ENCODE assay signal across 18 cellular contexts in genomic region chr14:74820288-74820687, GRCh38. TPM values are rescaled to one million over a fixed set of nuclear protein-coding genes. Genes with fewer than 3 reads are reported as not detected.
DNase-seq lines count a peak whose midpoint lies in the region; ATAC-seq and TF ChIP-seq lines count a peak whose summit lies in the region.
"Had no signal": no experiment of that assay in that cellular context is flagged by ENCODE, and none has a peak within 500 bp of the region (broad histone marks: within the 10 kb centered on the region; RNA-seq: fewer than 3 reads in every experiment).

No MANE protein-coding gene starts in this region.

- H3K36me3 Mint-ChIP-seq in activated CD4-positive, alpha-beta T cell treated with anti-CD3 and anti-CD28 coated beads, Interleukin-2, amount 10 ng/mL, durations not matched to agents 24 days and 14 days (ENCODE audit: low read depth) = peaks cover 52% of the 10 kb centered on the region
- H3K36me3 Mint-ChIP-seq in activated CD4-positive, alpha-beta T cell treated with anti-CD3 and anti-CD28 coated beads, Interleukin-2, amount 10 ng/mL, durations not matched to agents 7 days and 5 days (ENCODE audit: low read depth) = peaks cover 59% of the 10 kb centered on the region
- peaks cover 55% of the 10 kb centered on the region for H3K36me3 Mint-ChIP-seq in central memory CD8-positive, alpha-beta T cell (ENCODE audit: insufficient read depth)
- peaks cover 74% of the 10 kb centered on the region for H3K36me3 Mint-ChIP-seq in stimulated activated effector memory CD8-positive, alpha-beta T cell treated with anti-CD3 and anti-CD28 coated beads, Interleukin-12 subunit alpha, Interleukin-12 subunit beta, amount 100 ng/mL, for 72 hours

- H3K4me1 ChIP-seq in HEK293 (ENCODE audit: control insufficient read depth, insufficient read depth, low read length) (no peaks in the 10 kb centered on the region), HAP-1 (no peaks in the 10 kb centered on the region)

- no peaks in the 10 kb centered on the region for H3K9me3 ChIP-seq in HEK293 (ENCODE audit: control insufficient read depth, insufficient read depth, low read depth, low read length)
- H3K9me3 ChIP-seq in HAP-1 = no peaks in the 10 kb centered on the region

- POLR2A ChIA-PET in activated CD4-positive, alpha-beta T cell treated with anti-CD3 and anti-CD28 coated beads, Interleukin-2, amount 10 ng/mL, durations not matched to agents 7 days and 5 days (lab: Charles Lee) = no interaction called here
- POLR2A ChIA-PET in HEK293 (lab: Yijun Ruan, JAX) = no interaction called here

- peaks cover 65 to 81% of the 10 kb centered on the region in 2 experiments for H3K36me3 ChIP-seq in HEK293 (ENCODE audit: control insufficient read depth in 2 of 2, insufficient read depth in 1 of 2, low read length in 2 of 2)
- peaks cover 45% of the 10 kb centered on the region for H3K36me3 ChIP-seq in HAP-1 (replicated peaks)

- no peak overlapping the region for H3K4me3 ChIP-seq in HEK293 (ENCODE audit: low read depth, low read length)
- H3K4me3 ChIP-seq in HAP-1 = no peak overlapping the region

- no peaks in the 10 kb centered on the region for H3K27me3 ChIP-seq in HAP-1 (ENCODE audit: low read depth)

- no peak for TF ChIP-seq CTCF in HEK293 (tag by site-specific recombination; IDR thresholded peaks at IDR 0.05)

- H3K27ac ChIP-seq in HEK293 (ENCODE audit: extremely low read depth, low read depth, low read length) = no peak overlapping the region
- H3K27ac ChIP-seq: 22Rv1 had no signal

- in situ Hi-C loops in HAP-1 (cut with MboI; ENCODE audit: low sequenced_read_pairs) = no loop called here

- CTCF ChIA-PET in activated CD4-positive, alpha-beta T cell treated with anti-CD3 and anti-CD28 coated beads, Interleukin-2, amount 10 ng/mL, durations not matched to agents 7 days and 5 days (lab: Charles Lee) = no interaction called here
- CTCF ChIA-PET in HEK293 (lab: Yijun Ruan, JAX) = no interaction called here

- H3K4me3 Mint-ChIP-seq in activated CD4-positive, alpha-beta T cell treated with anti-CD3 and anti-CD28 coated beads, Interleukin-2, amount 10 ng/mL, durations not matched to agents 24 days and 14 days = no peak overlapping the region
- no peak overlapping the region for H3K4me3 Mint-ChIP-seq in activated CD4-positive, alpha-beta T cell treated with anti-CD3 and anti-CD28 coated beads, Interleukin-2, amount 10 ng/mL, durations not matched to agents 7 days and 5 days
- no peak overlapping the region for H3K4me3 Mint-ChIP-seq in central memory CD8-positive, alpha-beta T cell
- H3K4me3 Mint-ChIP-seq in stimulated activated effector memory CD8-positive, alpha-beta T cell treated with anti-CD3 and anti-CD28 coated beads, Interleukin-12 subunit alpha, Interleukin-12 subunit beta, amount 100 ng/mL, for 72 hours = no peak overlapping the region
- H3K4me3 Mint-ChIP-seq: CD14-positive monocyte; CD8-positive, alpha-beta T cell; H9; HFFc6 had no signal

- no peak for ATAC-seq in central memory CD8-positive, alpha-beta T cell (replicated peaks; ENCODE audit: extremely low read depth, poor library complexity, severe bottlenecking)
- no peak for ATAC-seq in stimulated activated effector memory CD8-positive, alpha-beta T cell treated with anti-CD3 and anti-CD28 coated beads, Interleukin-12 subunit alpha, Interleukin-12 subunit beta, amount 100 ng/mL, for 72 hours
- ATAC-seq: CD8-positive, alpha-beta T cell had no signal

- peaks cover 3% of the 10 kb centered on the region for H3K4me1 Mint-ChIP-seq in activated CD4-positive, alpha-beta T cell treated with anti-CD3 and anti-CD28 coated beads, Interleukin-2, amount 10 ng/mL, durations not matched to agents 24 days and 14 days
- peaks cover 5% of the 10 kb centered on the region for H3K4me1 Mint-ChIP-seq in activated CD4-positive, alpha-beta T cell treated with anti-CD3 and anti-CD28 coated beads, Interleukin-2, amount 10 ng/mL, durations not matched to agents 7 days and 5 days
- peaks cover 5% of the 10 kb centered on the region for H3K4me1 Mint-ChIP-seq in central memory CD8-positive, alpha-beta T cell
- H3K4me1 Mint-ChIP-seq in stimulated activated effector memory CD8-positive, alpha-beta T cell treated with anti-CD3 and anti-CD28 coated beads, Interleukin-12 subunit alpha, Interleukin-12 subunit beta, amount 100 ng/mL, for 72 hours = no peaks in the 10 kb centered on the region
- H3K4me1 Mint-ChIP-seq: CD14-positive monocyte, H9 had no signal

- no peaks in the 10 kb centered on the region for H3K9me3 Mint-ChIP-seq in activated CD4-positive, alpha-beta T cell treated with anti-CD3 and anti-CD28 coated beads, Interleukin-2, amount 10 ng/mL, durations not matched to agents 24 days and 14 days
- no peaks in the 10 kb centered on the region for H3K9me3 Mint-ChIP-seq in activated CD4-positive, alpha-beta T cell treated with anti-CD3 and anti-CD28 coated beads, Interleukin-2, amount 10 ng/mL, durations not matched to agents 7 days and 5 days
- H3K9me3 Mint-ChIP-seq in central memory CD8-positive, alpha-beta T cell = no peaks in the 10 kb centered on the region
- H3K9me3 Mint-ChIP-seq in stimulated activated effector memory CD8-positive, alpha-beta T cell treated with anti-CD3 and anti-CD28 coated beads, Interleukin-12 subunit alpha, Interleukin-12 subunit beta, amount 100 ng/mL, for 72 hours = no peaks in the 10 kb centered on the region
- H3K9me3 Mint-ChIP-seq: CD14-positive monocyte; CD8-positive, alpha-beta T cell; H9; HFFc6 had no signal

- intact Hi-C loops in activated CD4-positive, alpha-beta T cell treated with anti-CD3 and anti-CD28 coated beads, Interleukin-2, amount 10 ng/mL, durations not matched to agents 24 days and 14 days (cut with micrococcal nuclease) = no loop called here

- no peak overlapping the region for H3K27ac Mint-ChIP-seq in activated CD4-positive, alpha-beta T cell treated with anti-CD3 and anti-CD28 coated beads, Interleukin-2, amount 10 ng/mL, durations not matched to agents 24 days and 14 days
- no peak overlapping the region for H3K27ac Mint-ChIP-seq in activated CD4-positive, alpha-beta T cell treated with anti-CD3 and anti-CD28 coated beads, Interleukin-2, amount 10 ng/mL, durations not matched to agents 7 days and 5 days
- peak overlapping the region; percentile 20 for H3K27ac Mint-ChIP-seq in central memory CD8-positive, alpha-beta T cell (ENCODE audit: low read depth)
- H3K27ac Mint-ChIP-seq in stimulated activated effector memory CD8-positive, alpha-beta T cell treated with anti-CD3 and anti-CD28 coated beads, Interleukin-12 subunit alpha, Interleukin-12 subunit beta, amount 100 ng/mL, for 72 hours = peak overlapping the region; percentile 38
- H3K27ac Mint-ChIP-seq: CD8-positive, alpha-beta T cell; HFFc6 had no signal

- H3K27me3 Mint-ChIP-seq in activated CD4-positive, alpha-beta T cell treated with anti-CD3 and anti-CD28 coated beads, Interleukin-2, amount 10 ng/mL, durations not matched to agents 24 days and 14 days = no peaks in the 10 kb centered on the region
- H3K27me3 Mint-ChIP-seq in activated CD4-positive, alpha-beta T cell treated with anti-CD3 and anti-CD28 coated beads, Interleukin-2, amount 10 ng/mL, durations not matched to agents 7 days and 5 days = no peaks in the 10 kb centered on the region
- no peaks in the 10 kb centered on the region for H3K27me3 Mint-ChIP-seq in central memory CD8-positive, alpha-beta T cell

- DNase-seq in activated CD4-positive, alpha-beta T cell treated with anti-CD3 and anti-CD28 coated beads, Interleukin-2, amount 10 ng/mL, durations not matched to agents 24 days and 14 days = peak; percentile 31
- no peak for DNase-seq in activated CD4-positive, alpha-beta T cell treated with anti-CD3 and anti-CD28 coated beads, Interleukin-2, amount 10 ng/mL, durations not matched to agents 7 days and 5 days
- DNase-seq in central memory CD8-positive, alpha-beta T cell (ENCODE audit: low spot score in 2 of 2) = no peak
- no peak for DNase-seq in stimulated activated effector memory CD8-positive, alpha-beta T cell treated with anti-CD3 and anti-CD28 coated beads, Interleukin-12 subunit alpha, Interleukin-12 subunit beta, amount 100 ng/mL, for 72 hours (ENCODE audit: low spot score in 2 of 2)
- DNase-seq in NCI-H2171 (lab: John Stamatoyannopoulos, UW) (no peak), HAP-1 (ENCODE audit: low spot score in 2 of 2) (no peak)
- DNase-seq: CD8-positive, alpha-beta T cell; COR-L47; DMS153; DMS79 treated with DMSO at 0.1 percent for 48 hours; EL; GOT3; H9; HFFc6 had no signal

TF ChIP-seq in HEK293, 187 proteins besides CTCF, POLR2A, EP300 and RAD21:
- no peak for TF ChIP-seq ZFHX2 (tag by site-specific recombination; conservative IDR thresholded peaks at IDR 0.05)
- TF ChIP-seq ZNF121 (tag by site-specific recombination; IDR thresholded peaks at IDR 0.05) = peak; percentile 56; the same call in 1 of the 2 replicates

RNA-seq across cellular contexts. Expression of gene PROX2, which starts 55.7 kb away (rescaled TPM):
- not detected in 2 replicates for total RNA-seq in activated CD4-positive, alpha-beta T cell treated with anti-CD3 and anti-CD28 coated beads, Interleukin-2, amount 10 ng/mL, durations not matched to agents 24 days and 14 days
- not detected for total RNA-seq in activated CD4-positive, alpha-beta T cell treated with anti-CD3 and anti-CD28 coated beads, Interleukin-2, amount 10 ng/mL, durations not matched to agents 7 days and 5 days
- total RNA-seq: A673, H9, HFFc6 had no signal

RNA-seq across cellular contexts. Expression of gene YLPM1, which starts 57.2 kb away (rescaled TPM):
- total RNA-seq in activated CD4-positive, alpha-beta T cell treated with anti-CD3 and anti-CD28 coated beads, Interleukin-2, amount 10 ng/mL, durations not matched to agents 24 days and 14 days = 63.7 and 66.7 TPM in 2 replicates
- 10 to 100 TPM; 72.4 to 73.8 TPM for total RNA-seq in activated CD4-positive, alpha-beta T cell treated with anti-CD3 and anti-CD28 coated beads, Interleukin-2, amount 10 ng/mL, durations not matched to agents 7 days and 5 days

Comparison
In these comparisons a context has a peak if more than half of its experiments do, and no peak if none do; other contexts are left out.
1. H3K27ac Mint-ChIP-seq: peak in central memory CD8-positive, alpha-beta T cell (single experiment) and stimulated activated effector memory CD8-positive, alpha-beta T cell treated with anti-CD3 and anti-CD28 coated beads, Interleukin-12 subunit alpha, Interleukin-12 subunit beta, amount 100 ng/mL, for 72 hours (single experiment); none in activated CD4-positive, alpha-beta T cell treated with anti-CD3 and anti-CD28 coated beads, Interleukin-2, amount 10 ng/mL, durations not matched to agents 24 days and 14 days (single experiment) and activated CD4-positive, alpha-beta T cell treated with anti-CD3 and anti-CD28 coated beads, Interleukin-2, amount 10 ng/mL, durations not matched to agents 7 days and 5 days (single experiment).